Comparison of ENCODE assay signal across 13 cellular contexts in genomic region chr15:31482122-31482922, GRCh38.
DNase-seq lines count a peak whose midpoint lies in the region; ATAC-seq and TF ChIP-seq lines count a peak whose summit lies in the region.
"Had no signal": no experiment of that assay in that cellular context is flagged by ENCODE, and none has a peak within 500 bp of the region (broad histone marks: within the 10 kb centered on the region; RNA-seq: fewer than 3 reads in every experiment).

No MANE protein-coding gene starts in this region.

- H3K36me3 Mint-ChIP-seq in CD8-positive, alpha-beta memory T cell: peaks cover 0 to 26% (median 5%) of the 10 kb centered on the region in 3 donors
- H3K36me3 Mint-ChIP-seq in chondrocyte (ENCODE audit: low read depth): peaks cover 2% of the 10 kb centered on the region

- H2BK120ac ChIP-seq in neuronal stem cell (ENCODE audit: low read depth, low read length): no peak overlapping the region

- H3K9ac ChIP-seq in HUES6 (ENCODE audit: low read length) (no peak overlapping the region), neuronal stem cell (ENCODE audit: low read depth, low read length, poor library complexity) (no peak overlapping the region)

- no peak for ATAC-seq in GM21576 (IDR thresholded peaks at IDR 0.05; ENCODE audit: unreplicated experiment)
- ATAC-seq in esophagus mucosa: no peak
- ATAC-seq in GM21515 (IDR thresholded peaks at IDR 0.05; ENCODE audit: unreplicated experiment): no peak
- ATAC-seq: Right ventricle myocardium inferior had no signal

- TF ChIP-seq CTCF in chondrocyte (IDR thresholded peaks at IDR 0.05): no peak

- H3K27me3 Mint-ChIP-seq in CD8-positive, alpha-beta memory T cell: peaks cover 0 to 2% of the 10 kb centered on the region in 2 donors
- peaks cover 11% of the 10 kb centered on the region for H3K27me3 Mint-ChIP-seq in chondrocyte (ENCODE audit: low read depth)

- DNase-seq in CD8-positive, alpha-beta memory T cell: no peak
- DNase-seq in chondrocyte (ENCODE audit: low spot score) (peak; percentile 61), neuronal stem cell (ENCODE audit: low spot score) (no peak), activated gamma-delta T cell (lab: John Stamatoyannopoulos, UW) (no peak)
- DNase-seq: cortex of kidney, GDM1, NCI-H1436 had no signal

- POLR2A ChIA-PET in CD8-positive, alpha-beta memory T cell (lab: Charles Lee): interaction anchor here (1.0 to 4.8 kb wide), 10 partner anchors 9 to 219 kb away, joined by 3 to 31 read pairs (median 10); partner anchors contain the start of gene KLF13

- H3K4me2 ChIP-seq in neuronal stem cell (ENCODE audit: insufficient read depth, low read length, poor library complexity, severe bottlenecking): no peak overlapping the region

- no peak overlapping the region for H4K91ac ChIP-seq in neuronal stem cell (ENCODE audit: low read depth, low read length, poor library complexity)

- H3K9me3 Mint-ChIP-seq in CD8-positive, alpha-beta memory T cell: no peaks in the 10 kb centered on the region
- no peaks in the 10 kb centered on the region for H3K9me3 Mint-ChIP-seq in chondrocyte (ENCODE audit: low read depth)

- no peak overlapping the region for H2AFZ ChIP-seq in neuronal stem cell (ENCODE audit: low read length)

- H3K27ac ChIP-seq in CD8-positive, alpha-beta memory T cell (ENCODE audit: low read depth, low read length): no peak overlapping the region
- H3K27ac ChIP-seq in HUES6 (ENCODE audit: low read depth, low read length) (no peak overlapping the region), neuronal stem cell (replicated peaks; ENCODE audit: low read length) (no peak overlapping the region)

- no peaks in the 10 kb centered on the region for H3K36me3 ChIP-seq in CD8-positive, alpha-beta memory T cell (ENCODE audit: insufficient read depth, low read length)
- H3K36me3 ChIP-seq in HUES6 (ENCODE audit: control insufficient read depth, insufficient read depth, low read length) (no peaks in the 10 kb centered on the region), neuronal stem cell (replicated peaks in 1 of 2; ENCODE audit: control insufficient read depth in 2 of 2, insufficient read depth in 2 of 2, low read length in 2 of 2) (no peaks in the 10 kb centered on the region)

- CTCF ChIA-PET in CD8-positive, alpha-beta memory T cell (lab: Charles Lee): interaction anchor here (0.9 to 4.0 kb wide), 14 partner anchors 9 to 281 kb away, joined by 3 to 31 read pairs (median 6); partner anchors contain the start of gene KLF13

- H3K27me3 ChIP-seq in CD8-positive, alpha-beta memory T cell (ENCODE audit: insufficient read depth, low read length, poor library complexity, severe bottlenecking): no peaks in the 10 kb centered on the region
- H3K27me3 ChIP-seq in HUES6 (ENCODE audit: control insufficient read depth, insufficient read depth, low read length) (peaks cover 69% of the 10 kb centered on the region), neuronal stem cell (ENCODE audit: control insufficient read depth in 3 of 3, insufficient read depth in 3 of 3, low read depth in 1 of 3, low read length in 3 of 3) (peaks cover 4 to 45% (median 22%) of the 10 kb centered on the region in 3 experiments)

- H2BK5ac ChIP-seq in neuronal stem cell (ENCODE audit: low read length): no peak overlapping the region

- H4K8ac ChIP-seq in neuronal stem cell (ENCODE audit: low read depth, low read length): no peak overlapping the region

- no peak overlapping the region for H3K14ac ChIP-seq in neuronal stem cell (ENCODE audit: low read length)

- H3K23ac ChIP-seq in neuronal stem cell (ENCODE audit: low read depth, low read length, poor library complexity): no peak overlapping the region

- peaks cover 50 to 86% (median 60%) of the 10 kb centered on the region in 3 donors for H3K4me1 Mint-ChIP-seq in CD8-positive, alpha-beta memory T cell
- H3K4me1 Mint-ChIP-seq in chondrocyte (ENCODE audit: low read depth): peaks cover 4% of the 10 kb centered on the region

- peak overlapping the region; percentile 24 for H3K18ac ChIP-seq in neuronal stem cell (ENCODE audit: low read length)

- H3K4ac ChIP-seq in neuronal stem cell (ENCODE audit: low read length): no peak overlapping the region

- peak overlapping the region; percentile 26 to 96 (median 94) for H3K27ac Mint-ChIP-seq in CD8-positive, alpha-beta memory T cell
- no peak overlapping the region for H3K27ac Mint-ChIP-seq in chondrocyte (ENCODE audit: unreplicated experiment)
- H3K27ac Mint-ChIP-seq: CD14-positive monocyte had no signal

- no CpG with 5 or more reads among the region's 38 CpGs for WGBS in neuronal stem cell (ENCODE audit: extremely low coverage in 2 of 2, insufficient read length in 2 of 2, insufficient replicate concordance in 1 of 2), 2 donors

- H2BK15ac ChIP-seq in neuronal stem cell (ENCODE audit: low read length): no peak overlapping the region

- no peak overlapping the region for H2BK12ac ChIP-seq in neuronal stem cell (ENCODE audit: low read length)

- H2AK5ac ChIP-seq in neuronal stem cell (ENCODE audit: low read depth, low read length): no peak overlapping the region

- no peaks in the 10 kb centered on the region for H3K9me3 ChIP-seq in CD8-positive, alpha-beta memory T cell (ENCODE audit: low read length)
- peaks cover 9% of the 10 kb centered on the region for H3K9me3 ChIP-seq in HUES6 (ENCODE audit: control insufficient read depth, insufficient read depth, low read depth, low read length)
- H3K9me3 ChIP-seq in neuronal stem cell (replicated peaks in 1 of 2; ENCODE audit: control insufficient read depth in 2 of 2, insufficient read depth in 1 of 2, low read depth in 1 of 2, low read length in 2 of 2): peaks cover 0 to 14% of the 10 kb centered on the region in 2 donors

- H3K4me3 Mint-ChIP-seq in CD8-positive, alpha-beta memory T cell: peak overlapping the region; percentile 88 to 98 (median 97)
- H3K4me3 Mint-ChIP-seq in chondrocyte (ENCODE audit: unreplicated experiment): no peak overlapping the region

- peaks cover 31% of the 10 kb centered on the region for H3K4me1 ChIP-seq in CD8-positive, alpha-beta memory T cell (ENCODE audit: insufficient read depth, low read length)
- H3K4me1 ChIP-seq in HUES6 (ENCODE audit: control insufficient read depth, insufficient read depth, low read length) (no peaks in the 10 kb centered on the region), neuronal stem cell (ENCODE audit: control insufficient read depth in 2 of 2, insufficient read depth in 1 of 2, low read depth in 1 of 2, low read length in 2 of 2) (peaks cover 0 to 4% of the 10 kb centered on the region in 2 donors)

- H3K4me3 ChIP-seq in CD8-positive, alpha-beta memory T cell (ENCODE audit: low read length): peak overlapping the region; percentile 49
- H3K4me3 ChIP-seq in HUES6 (ENCODE audit: low read depth, low read length) (0 out of 2 replicates have a peak overlapping the region, but pooled peaks have one; percentile 57), neuronal stem cell (ENCODE audit: low read length in 2 of 2) (no peak overlapping the region)

- peaks cover 3% of the 10 kb centered on the region for H3K79me1 ChIP-seq in neuronal stem cell (ENCODE audit: low read depth, low read length)

Comparison
In these comparisons a context has a peak if more than half of its experiments do, and no peak if none do; other contexts are left out.
1. H3K4me3 ChIP-seq: peak in CD8-positive, alpha-beta memory T cell (single experiment) and HUES6 (single experiment); none in neuronal stem cell (0 of 2).